In genomic region chr2:130837175-130837810, GRCh38 we compare ENCODE assay signal across 11 cellular contexts. TPM values are rescaled to one million over a fixed set of nuclear protein-coding genes. Genes with fewer than 3 reads are reported as not detected.
DNase-seq lines count a peak whose midpoint lies in the region; ATAC-seq, FAIRE-seq and TF ChIP-seq lines count a peak whose summit lies in the region.
"Had no signal": no experiment of that assay in that cellular context is flagged by ENCODE, and none has a peak within 500 bp of the region (broad histone marks: within the 10 kb centered on the region; RNA-seq: fewer than 3 reads in every experiment).

No MANE protein-coding gene starts in this region.

- CTCF ChIA-PET in MCF 10A (lab: Yijun Ruan, JAX): interaction anchor here (0.7 to 4.4 kb wide), 9 partner anchors 8 to 43 kb away, joined by 3 to 34 read pairs (median 6); no protein-coding TSS in a partner anchor
- CTCF ChIA-PET in HepG2 (lab: Yijun Ruan, JAX; ENCODE audit: low intra/inter-chr PET ratio, low total read pairs): no interaction called here

- H3K4me1 Mint-ChIP-seq in MCF 10A (ENCODE audit: insufficient read depth, unreplicated experiment): peaks cover 26% of the 10 kb centered on the region
- H3K4me1 Mint-ChIP-seq: activated CD4-positive, alpha-beta T cell treated with anti-CD3 and anti-CD28 coated beads, Interleukin-2, amount 10 ng/mL, durations not matched to agents 7 days and 5 days had no signal

- TF ChIP-seq POLR2A in HepG2 (IDR thresholded peaks at IDR 0.05; ENCODE audit: insufficient read depth in 1 of 2, low read depth in 2 of 2, low read length in 2 of 2): no peak

- no peak overlapping the region for H3K27ac Mint-ChIP-seq in MCF 10A (ENCODE audit: low read depth, unreplicated experiment)
- H3K27ac Mint-ChIP-seq: activated CD4-positive, alpha-beta T cell treated with anti-CD3 and anti-CD28 coated beads, Interleukin-2, amount 10 ng/mL, durations not matched to agents 7 days and 5 days; CD4-positive, CD25-positive, alpha-beta regulatory T cell had no signal

- POLR2A ChIA-PET in MCF 10A (lab: Yijun Ruan, JAX) (interaction anchor here (0.6 to 3.4 kb wide), 15 partner anchors 9 to 255 kb away, joined by 3 to 39 read pairs (median 4); no protein-coding TSS in a partner anchor), HepG2 (lab: Yijun Ruan, JAX) (no interaction called here)

- DNase-seq in Right ventricle myocardium superior: no peak
- DNase-seq in cardiac septum (ENCODE audit: low spot score): no peak
- DNase-seq in MCF 10A (ENCODE audit: unreplicated experiment): peak; percentile 23
- no peak for DNase-seq in HepG2 (ENCODE audit: low spot score)
- no peak for DNase-seq in upper lobe of right lung
- DNase-seq in SKM-1 (lab: John Stamatoyannopoulos, UW; ENCODE audit: unreplicated experiment): no peak
- DNase-seq in small intestine: no peak

- intact Hi-C loops in Right ventricle myocardium superior (cut with DNase I): no loop called here
- intact Hi-C loops in cardiac septum (cut with DNase I): no loop called here
- intact Hi-C loops in MCF 10A (cut with micrococcal nuclease): loop anchor here (5.0 kb wide), 1 partner anchor 35 kb away; no protein-coding TSS in a partner anchor
- intact Hi-C loops in HepG2 (cut with micrococcal nuclease; ENCODE audit: unreplicated experiment): no loop called here
- intact Hi-C loops in upper lobe of right lung (cut with DNase I): no loop called here

- TF ChIP-seq EP300 in HepG2 (IDR thresholded peaks at IDR 0.05; ENCODE audit: low read depth in 2 of 2, low read length in 2 of 2) (no peak), HepG2 (CRISPR knock-in tag; IDR thresholded peaks at IDR 0.05; ENCODE audit: borderline replicate concordance) (no peak)

- H3K4me1 ChIP-seq in HepG2 (ENCODE audit: insufficient read depth, low read length) (0 out of 2 replicates have a peak, but pooled peaks cover 8% of the 10 kb centered on the region), upper lobe of right lung (no peaks in the 10 kb centered on the region), small intestine (ENCODE audit: control insufficient read depth in 2 of 2, insufficient read depth in 1 of 2, low read depth in 1 of 2, low read length in 1 of 2) (no peaks in the 10 kb centered on the region)

- ATAC-seq in Right ventricle myocardium superior (ENCODE audit: poor library complexity) (peak; percentile 25), HepG2 (no peak), upper lobe of right lung (no peak), GM18867 (IDR thresholded peaks at IDR 0.05; ENCODE audit: unreplicated experiment) (no peak)

- FAIRE-seq in HepG2 (lab: Jason Lieb, UNC): no peak
- no peak for FAIRE-seq in small intestine (lab: Jason Lieb, UNC)

- no peak overlapping the region for H2AFZ ChIP-seq in HepG2 (ENCODE audit: low read length)

- in situ Hi-C loops in HepG2 (cut with HindIII; ENCODE audit: extremely low pct_ligation_motif_present, low pct_unique_long_range_greater_than_20kb): no loop called here

- H3K4me2 ChIP-seq in HepG2 (ENCODE audit: low read depth, low read length): peak overlapping the region; percentile 37; the same call in 1 of the 2 replicates
- H3K4me2 ChIP-seq: KMS-11 had no signal

- no peak for TF ChIP-seq CTCF in MCF 10A (IDR thresholded peaks at IDR 0.05; ENCODE audit: unreplicated experiment)
- TF ChIP-seq CTCF in HepG2 (CRISPR knock-in tag; IDR thresholded peaks at IDR 0.05): no peak
- TF ChIP-seq CTCF in upper lobe of right lung (IDR thresholded peaks at IDR 0.05): no peak

- H3K79me2 ChIP-seq in HepG2 (ENCODE audit: insufficient read depth, low read length): no peaks in the 10 kb centered on the region

- H4K20me1 ChIP-seq in HepG2 (ENCODE audit: insufficient read depth, low read length): no peaks in the 10 kb centered on the region; the same call in 1 of the 2 replicates

- H3K9me3 Mint-ChIP-seq in MCF 10A (ENCODE audit: unreplicated experiment): no peaks in the 10 kb centered on the region
- H3K9me3 Mint-ChIP-seq: activated CD4-positive, alpha-beta T cell treated with anti-CD3 and anti-CD28 coated beads, Interleukin-2, amount 10 ng/mL, durations not matched to agents 7 days and 5 days had no signal

- H3K9me3 ChIP-seq in HepG2 (ENCODE audit: low read length) (no peaks in the 10 kb centered on the region), upper lobe of right lung (no peaks in the 10 kb centered on the region), small intestine (ENCODE audit: control insufficient read depth, low read depth) (no peaks in the 10 kb centered on the region)

- no peak overlapping the region for H3K9ac ChIP-seq in HepG2 (ENCODE audit: insufficient read depth, low read depth, low read length)
- H3K9ac ChIP-seq: KMS-11 had no signal

- no peaks in the 10 kb centered on the region for H3K27me3 Mint-ChIP-seq in MCF 10A (ENCODE audit: insufficient read depth, unreplicated experiment)

- H3K36me3 Mint-ChIP-seq in MCF 10A (ENCODE audit: insufficient read depth, unreplicated experiment): peaks cover 10% of the 10 kb centered on the region
- H3K36me3 Mint-ChIP-seq: CD4-positive, CD25-positive, alpha-beta regulatory T cell had no signal

- peaks cover 14 to 75% of the 10 kb centered on the region in 2 experiments for H3K27me3 ChIP-seq in HepG2 (ENCODE audit: control insufficient read depth in 1 of 2, insufficient read depth in 2 of 2, low read length in 2 of 2)
- peaks cover 57% of the 10 kb centered on the region for H3K27me3 ChIP-seq in upper lobe of right lung
- peaks cover 0 to 12% of the 10 kb centered on the region in 2 donors for H3K27me3 ChIP-seq in small intestine (ENCODE audit: control insufficient read depth in 2 of 2, insufficient read depth in 2 of 2, low read length in 2 of 2)

- no peaks in the 10 kb centered on the region for H3K36me3 ChIP-seq in HepG2 (replicated peaks in 1 of 2; ENCODE audit: control insufficient read depth in 1 of 2, insufficient read depth in 2 of 2, low read length in 2 of 2)
- H3K36me3 ChIP-seq in upper lobe of right lung: no peaks in the 10 kb centered on the region
- H3K36me3 ChIP-seq in small intestine (ENCODE audit: control insufficient read depth in 2 of 2, insufficient read depth in 2 of 2, low read length in 2 of 2): no peaks in the 10 kb centered on the region

- WGBS in HepG2 (ENCODE audit: low lambda C conversion rate): 53% methylated on average over 30 of the region's 53 CpGs
- WGBS in small intestine, 3 donors: 4 to 10% (median 6%) methylated on average over 30 to 53 of the region's 53 CpGs

- no peak overlapping the region for H3K27ac ChIP-seq in HepG2 (ENCODE audit: extremely low read length, insufficient read depth, low read length)
- no peak overlapping the region for H3K27ac ChIP-seq in upper lobe of right lung
- no peak overlapping the region for H3K27ac ChIP-seq in small intestine (ENCODE audit: low read depth in 1 of 2, low read length in 1 of 2)
- H3K27ac ChIP-seq: KMS-11 had no signal

- H3K4me3 Mint-ChIP-seq in MCF 10A (ENCODE audit: unreplicated experiment): peak overlapping the region; percentile 71
- H3K4me3 Mint-ChIP-seq: activated CD4-positive, alpha-beta T cell treated with anti-CD3 and anti-CD28 coated beads, Interleukin-2, amount 10 ng/mL, durations not matched to agents 7 days and 5 days had no signal

- peak overlapping the region in 1 of 3 experiments; percentile 44; a peak in 1 of 6 replicates for H3K4me3 ChIP-seq in HepG2 (replicated peaks in 1 of 3; ENCODE audit: insufficient read depth in 1 of 3, low read depth in 2 of 3, low read length in 3 of 3)
- H3K4me3 ChIP-seq in upper lobe of right lung: peak overlapping the region; percentile 25
- peak overlapping the region in 1 of 2 donors; percentile 47 for H3K4me3 ChIP-seq in small intestine (ENCODE audit: low read depth in 1 of 2, low read length in 2 of 2)

- BruUV-seq in MCF 10A (replicated peaks; lab: Mats Ljungman, UMichigan): TSS peak; percentile 18
- no TSS peak for BruUV-seq in HepG2 (replicated peaks; lab: Mats Ljungman, UMichigan)

- TF ChIP-seq RAD21 in HepG2 (CRISPR knock-in tag; IDR thresholded peaks at IDR 0.05): no peak

TF ChIP-seq in HepG2, 621 proteins besides CTCF, POLR2A, EP300 and RAD21:
- TF ChIP-seq TAF15 (IDR thresholded peaks at IDR 0.05; ENCODE audit: low read depth, low read length, poor library complexity, severe bottlenecking) (peak; percentile 16), FOSL1 (CRISPR knock-in tag; IDR thresholded peaks at IDR 0.05; ENCODE audit: borderline replicate concordance) (no peak)

RNA-seq across cellular contexts. Expression of gene ARHGEF4, which starts 0.6 kb away (rescaled TPM):
- total RNA-seq in Right ventricle myocardium superior: 5.1 TPM
- total RNA-seq in cardiac septum: 3.9 TPM
- 52.0 and 59.3 TPM in 2 replicates for total RNA-seq in MCF 10A (2022)
- 0.11 TPM in 1 of 2 replicates, not detected in the other for total RNA-seq in HepG2 (2016; rRNA removed; fragmentation: Illumina TruSeq; extraction: Trizol)
- total RNA-seq in HepG2 (2016; cell fraction: cytosol; rRNA removed; fragmentation: Illumina TruSeq; extraction: Trizol; ENCODE audit: low read depth): not detected in 2 replicates
- total RNA-seq in HepG2 (2016; cell fraction: insoluble cytoplasmic fraction; rRNA removed; fragmentation: Illumina TruSeq; extraction: Trizol): 0.09 TPM in 1 of 2 replicates, not detected in the other
- not detected in 2 replicates for total RNA-seq in HepG2 (2016; cell fraction: membrane; rRNA removed; fragmentation: Illumina TruSeq; extraction: Trizol)
- not detected in 2 replicates for total RNA-seq in HepG2 (2016; cell fraction: nucleus; rRNA removed; fragmentation: Illumina TruSeq; extraction: Trizol)
- 0.08 and 0.13 TPM in 2 replicates for polyA plus RNA-seq in HepG2 (2011; rRNA removed)
- 0.03 TPM in 2 replicates for polyA plus RNA-seq in HepG2 (2011; cell fraction: cytosol; rRNA removed)
- polyA plus RNA-seq in HepG2 (2011; cell fraction: nucleus; rRNA removed): 0.45 and 0.88 TPM in 2 replicates
- polyA plus RNA-seq in HepG2 (2012): not detected in 2 replicates
- polyA plus RNA-seq in HepG2 (2016; cell fraction: cytosol; fragmentation: Illumina TruSeq; extraction: Trizol; ENCODE audit: low read depth): 0.16 TPM in 1 of 2 replicates, not detected in the other
- polyA plus RNA-seq in HepG2 (2016; cell fraction: insoluble cytoplasmic fraction; fragmentation: Illumina TruSeq; extraction: Trizol; ENCODE audit: low read depth): not detected in 2 replicates
- polyA plus RNA-seq in HepG2 (2016; cell fraction: membrane; fragmentation: Illumina TruSeq; extraction: Trizol; ENCODE audit: low read depth): not detected in 2 replicates
- polyA plus RNA-seq in HepG2 (2016; cell fraction: nucleus; fragmentation: Illumina TruSeq; extraction: Trizol; ENCODE audit: insufficient read depth, low read depth): 0.41 and 0.48 TPM in 2 replicates
- polyA minus RNA-seq in HepG2 (2011; rRNA and poly(A)+ RNA removed; ENCODE audit: low replicate concordance): 0.28 and 34.2 TPM in 2 replicates
- polyA minus RNA-seq in HepG2 (2011; cell fraction: cytosol; rRNA and poly(A)+ RNA removed): 0.79 TPM in 1 of 2 replicates, not detected in the other
- polyA minus RNA-seq in HepG2 (2011; cell fraction: nucleus; rRNA and poly(A)+ RNA removed): 0.12 and 0.13 TPM in 2 replicates
- 11.1 TPM for total RNA-seq in upper lobe of right lung
- 1 to 10 TPM in 1 of 3 donors, under 1 TPM in 1, not detected in 1; 0.22 to 2.8 TPM for polyA plus RNA-seq in small intestine
